11 cellular contexts compared by ENCODE assay signal in the genomic region with DNA sequence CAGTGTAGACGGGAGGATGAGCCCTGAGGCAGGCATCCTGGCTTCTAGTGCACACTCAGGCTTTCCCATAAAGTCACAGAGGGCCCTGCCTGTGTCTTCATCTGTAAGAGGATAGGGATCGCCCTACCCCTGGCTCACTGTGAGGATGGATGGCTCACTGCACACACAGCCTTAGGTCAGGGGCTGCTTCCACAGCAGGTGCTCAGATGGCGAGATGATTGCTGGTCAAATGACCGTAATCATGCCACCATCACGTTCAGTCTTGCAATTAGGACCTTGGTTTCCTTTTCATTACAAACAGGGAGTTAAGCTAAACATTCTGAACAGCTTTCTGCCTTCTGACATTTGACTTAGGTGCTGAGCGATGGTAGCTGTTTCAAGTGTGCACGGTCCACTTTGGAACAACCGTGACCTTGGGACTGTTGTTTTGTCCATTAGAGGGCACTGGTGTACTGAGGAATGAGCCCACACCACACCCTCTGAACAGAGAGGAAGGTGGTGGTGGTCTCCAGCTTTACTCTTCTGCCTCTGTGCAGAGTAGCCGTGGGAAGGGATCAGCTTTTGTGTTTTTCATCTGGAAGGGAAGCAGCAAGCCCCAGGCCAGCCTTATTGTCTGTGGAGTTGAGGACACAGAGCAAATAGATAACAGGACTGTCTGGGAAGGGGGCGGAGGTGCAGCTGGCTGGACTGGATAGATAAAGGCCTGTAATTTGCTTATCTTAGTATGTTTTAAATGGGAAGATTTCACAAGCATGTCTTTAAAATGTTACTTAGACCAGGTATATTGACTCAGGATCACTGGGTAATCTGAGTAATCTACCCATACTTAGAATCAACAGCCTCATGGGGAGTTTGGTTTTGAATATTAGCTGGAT.
A peak's percentile ranks its signal among the peaks of the same experiment; 100 is the strongest.
DNase-seq lines count a peak whose midpoint lies in the region; ATAC-seq, FAIRE-seq and TF ChIP-seq lines count a peak whose summit lies in the region.
"Had no signal": no experiment of that assay in that cellular context is flagged by ENCODE, and none has a peak within 500 bp of the region (broad histone marks: within the 10 kb centered on the region; RNA-seq: fewer than 3 reads in every experiment).

No MANE protein-coding gene starts in this region.

- TF ChIP-seq EP300 in HepG2 (IDR thresholded peaks at IDR 0.05; ENCODE audit: low read depth in 2 of 2, low read length in 2 of 2) (no peak), HepG2 (CRISPR knock-in tag; IDR thresholded peaks at IDR 0.05; ENCODE audit: borderline replicate concordance) (no peak)

- DNase-seq in HuH-7 (ENCODE audit: low spot score) (peak; percentile 26), ascending aorta (ENCODE audit: low spot score in 2 of 2) (no peak), HepG2 (ENCODE audit: low spot score) (peak; percentile 16), SW 1271 (lab: John Stamatoyannopoulos, UW) (no peak), H54 (ENCODE audit: insufficient read length, low spot score) (no peak)
- DNase-seq: EL; hypothalamus; stimulated activated CD4-positive, alpha-beta T cell treated with anti-CD3 and anti-CD28 coated beads, Interleukin-15, amount 100 ng/mL, for 24 hours had no signal

- H3K79me2 ChIP-seq in HepG2 (ENCODE audit: insufficient read depth, low read length) = no peaks in the 10 kb centered on the region

- no peak for FAIRE-seq in HepG2 (lab: Jason Lieb, UNC)
- FAIRE-seq in H54 (lab: Jason Lieb, UNC) = no peak

- no peaks in the 10 kb centered on the region for H3K27me3 ChIP-seq in ascending aorta
- no peaks in the 10 kb centered on the region for H3K27me3 ChIP-seq in HepG2 (ENCODE audit: control insufficient read depth in 1 of 2, insufficient read depth in 2 of 2, low read length in 2 of 2)

- in situ Hi-C loops in HepG2 (cut with HindIII; ENCODE audit: extremely low pct_ligation_motif_present, low pct_unique_long_range_greater_than_20kb) = no loop called here

- H3K4me2 ChIP-seq in HepG2 (ENCODE audit: low read depth, low read length) = no peak overlapping the region

- H3K27ac ChIP-seq in C4-2B = no peak overlapping the region
- no peak overlapping the region for H3K27ac ChIP-seq in ascending aorta
- no peak overlapping the region for H3K27ac ChIP-seq in HepG2 (ENCODE audit: extremely low read length, insufficient read depth, low read length)

- POLR2A ChIA-PET in HepG2 (lab: Yijun Ruan, JAX) = no interaction called here

- ATAC-seq in HepG2 (peak; percentile 93), GM21717 (IDR thresholded peaks at IDR 0.05; ENCODE audit: unreplicated experiment) (no peak), HG02610 (IDR thresholded peaks at IDR 0.05; ENCODE audit: unreplicated experiment) (no peak)

- TF ChIP-seq CTCF in C4-2B (conservative IDR thresholded peaks at IDR 0.05) = peak; percentile 56
- peak in 2 of 3 experiments; percentile 23 to 43 for TF ChIP-seq CTCF in ascending aorta (IDR thresholded peaks at IDR 0.05)
- TF ChIP-seq CTCF in HepG2 (CRISPR knock-in tag; IDR thresholded peaks at IDR 0.05) = peak; percentile 65

- intact Hi-C loops in ascending aorta (cut with DNase I) = no loop called here
- intact Hi-C loops in HepG2 (cut with micrococcal nuclease; ENCODE audit: unreplicated experiment) = no loop called here

- H3K4me3 ChIP-seq in ascending aorta = no peak overlapping the region
- no peak overlapping the region for H3K4me3 ChIP-seq in HepG2 (replicated peaks in 1 of 3; ENCODE audit: insufficient read depth in 1 of 3, low read depth in 2 of 3, low read length in 3 of 3)

- 89% methylated on average over 9 of the region's 10 CpGs for WGBS in HepG2 (ENCODE audit: low lambda C conversion rate)

- no TSS peak for BruUV-seq in HepG2 (replicated peaks; lab: Mats Ljungman, UMichigan)

- H2AFZ ChIP-seq in HepG2 (ENCODE audit: low read length) = no peak overlapping the region

- no peaks in the 10 kb centered on the region for H4K20me1 ChIP-seq in HepG2 (ENCODE audit: insufficient read depth, low read length)

- CTCF ChIA-PET in HepG2 (lab: Yijun Ruan, JAX; ENCODE audit: low intra/inter-chr PET ratio, low total read pairs) = no interaction called here

- no peak overlapping the region for H3K9ac ChIP-seq in HepG2 (ENCODE audit: insufficient read depth, low read depth, low read length)

- H3K9me3 ChIP-seq in ascending aorta (no peaks in the 10 kb centered on the region), HepG2 (ENCODE audit: low read length) (no peaks in the 10 kb centered on the region)

- TF ChIP-seq POLR2A in HepG2 (IDR thresholded peaks at IDR 0.05; ENCODE audit: insufficient read depth in 1 of 2, low read depth in 2 of 2, low read length in 2 of 2) (no peak), H54 (IDR thresholded peaks at IDR 0.05; ENCODE audit: low read depth, low read length) (no peak)

- peaks cover 30 to 35% of the 10 kb centered on the region in 2 donors for H3K36me3 ChIP-seq in ascending aorta
- peaks cover 10 to 37% of the 10 kb centered on the region in 2 experiments for H3K36me3 ChIP-seq in HepG2 (replicated peaks in 1 of 2; ENCODE audit: control insufficient read depth in 1 of 2, insufficient read depth in 2 of 2, low read length in 2 of 2)

- H3K4me1 ChIP-seq in ascending aorta (no peaks in the 10 kb centered on the region), HepG2 (ENCODE audit: insufficient read depth, low read length) (no peaks in the 10 kb centered on the region)

- TF ChIP-seq RAD21 in HepG2 (CRISPR knock-in tag; IDR thresholded peaks at IDR 0.05) = no peak

TF ChIP-seq in HepG2, 621 proteins besides CTCF, POLR2A, EP300 and RAD21:
- TF ChIP-seq, protein P1, sequence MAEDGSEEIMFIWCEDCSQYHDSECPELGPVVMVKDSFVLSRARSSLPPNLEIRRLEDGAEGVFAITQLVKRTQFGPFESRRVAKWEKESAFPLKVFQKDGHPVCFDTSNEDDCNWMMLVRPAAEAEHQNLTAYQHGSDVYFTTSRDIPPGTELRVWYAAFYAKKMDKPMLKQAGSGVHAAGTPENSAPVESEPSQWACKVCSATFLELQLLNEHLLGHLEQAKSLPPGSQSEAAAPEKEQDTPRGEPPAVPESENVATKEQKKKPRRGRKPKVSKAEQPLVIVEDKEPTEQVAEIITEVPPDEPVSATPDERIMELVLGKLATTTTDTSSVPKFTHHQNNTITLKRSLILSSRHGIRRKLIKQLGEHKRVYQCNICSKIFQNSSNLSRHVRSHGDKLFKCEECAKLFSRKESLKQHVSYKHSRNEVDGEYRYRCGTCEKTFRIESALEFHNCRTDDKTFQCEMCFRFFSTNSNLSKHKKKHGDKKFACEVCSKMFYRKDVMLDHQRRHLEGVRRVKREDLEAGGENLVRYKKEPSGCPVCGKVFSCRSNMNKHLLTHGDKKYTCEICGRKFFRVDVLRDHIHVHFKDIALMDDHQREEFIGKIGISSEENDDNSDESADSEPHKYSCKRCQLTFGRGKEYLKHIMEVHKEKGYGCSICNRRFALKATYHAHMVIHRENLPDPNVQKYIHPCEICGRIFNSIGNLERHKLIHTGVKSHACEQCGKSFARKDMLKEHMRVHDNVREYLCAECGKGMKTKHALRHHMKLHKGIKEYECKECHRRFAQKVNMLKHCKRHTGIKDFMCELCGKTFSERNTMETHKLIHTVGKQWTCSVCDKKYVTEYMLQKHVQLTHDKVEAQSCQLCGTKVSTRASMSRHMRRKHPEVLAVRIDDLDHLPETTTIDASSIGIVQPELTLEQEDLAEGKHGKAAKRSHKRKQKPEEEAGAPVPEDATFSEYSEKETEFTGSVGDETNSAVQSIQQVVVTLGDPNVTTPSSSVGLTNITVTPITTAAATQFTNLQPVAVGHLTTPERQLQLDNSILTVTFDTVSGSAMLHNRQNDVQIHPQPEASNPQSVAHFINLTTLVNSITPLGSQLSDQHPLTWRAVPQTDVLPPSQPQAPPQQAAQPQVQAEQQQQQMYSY (CRISPR knock-in tag; IDR thresholded peaks at IDR 0.05) = no peak
- peak; percentile 70; the same call in 1 of the 2 replicates for TF ChIP-seq ZNF317 (CRISPR knock-in tag; IDR thresholded peaks at IDR 0.05)
- TF ChIP-seq ZMYM4 (CRISPR knock-in tag; IDR thresholded peaks at IDR 0.05) = 0 out of 2 replicates have a peak, but pooled peaks have one; percentile 27
- TF ChIP-seq ZNF720 (CRISPR knock-in tag; IDR thresholded peaks at IDR 0.05) = no peak
- peak; percentile 45 for TF ChIP-seq STAG1 (CRISPR knock-in tag; IDR thresholded peaks at IDR 0.05)
- peak; percentile 83 for TF ChIP-seq RBM22 (optimal IDR thresholded peaks at IDR 0.05; ENCODE audit: low read length)
- TF ChIP-seq THAP11 (CRISPR knock-in tag; IDR thresholded peaks at IDR 0.05) = no peak
- no peak for TF ChIP-seq ARHGAP35 (CRISPR knock-in tag; IDR thresholded peaks at IDR 0.05; ENCODE audit: borderline replicate concordance)

Comparison
In these comparisons a context has a peak if more than half of its experiments do, and no peak if none do; other contexts are left out.
1. DNase-seq: peak in HuH-7 (single experiment) and HepG2 (single experiment); none in ascending aorta (0 of 2), SW 1271 (0 of 2) and H54 (single experiment).
2. Peak in every context shown above with its lines, with median percentiles within 50 percentile points of each other: CTCF ChIP-seq.